Comparison of ENCODE assay signal across 1 cellular context in genomic region chr2:109214651-109215371, GRCh38.
TF ChIP-seq lines count a peak whose summit lies in the region.

No MANE protein-coding gene starts in this region.

TF ChIP-seq in IMR-90, 13 proteins besides CTCF, POLR2A, EP300 and RAD21 (continued from another document):
- no peak for TF ChIP-seq RFX5 (IDR thresholded peaks at IDR 0.05; ENCODE audit: low read depth, low read length)
- TF ChIP-seq NFE2L2 (IDR thresholded peaks at IDR 0.05; ENCODE audit: low read depth, low read length): no peak
- no peak for TF ChIP-seq RCOR1 (IDR thresholded peaks at IDR 0.05; ENCODE audit: insufficient replicate concordance, low read length)
- TF ChIP-seq CHD1 (IDR thresholded peaks at IDR 0.05; ENCODE audit: low read depth, low read length): no peak
- no peak for TF ChIP-seq FOS (IDR thresholded peaks at IDR 0.05; ENCODE audit: low read depth, low read length)
- TF ChIP-seq MAZ (IDR thresholded peaks at IDR 0.05; ENCODE audit: borderline replicate concordance, low read depth, low read length): no peak
TF ChIP-seq in IMR-90: peak in this region for 0.
